In genomic region chr6:169701218-169701952, GRCh38 we compare ENCODE assay signal across 8 cellular contexts. TPM values are rescaled to one million over a fixed set of nuclear protein-coding genes. Genes with fewer than 3 reads are reported as not detected.
A peak's percentile ranks its signal among the peaks of the same experiment; 100 is the strongest.
DNase-seq lines count a peak whose midpoint lies in the region; ATAC-seq and TF ChIP-seq lines count a peak whose summit lies in the region.

No MANE protein-coding gene starts in this region.

- TF ChIP-seq CTCF in colonic mucosa (IDR thresholded peaks at IDR 0.05): no peak

- peak overlapping the region; percentile 88 for H3K9ac ChIP-seq in ES-I3 (ENCODE audit: low read depth, low read length)
- peak overlapping the region; percentile 92 to 95 for H3K9ac ChIP-seq in colonic mucosa (ENCODE audit: low read depth in 2 of 2, low read length in 2 of 2)
- H3K9ac ChIP-seq in mucosa of stomach (ENCODE audit: low read length): peak overlapping the region; percentile 92

- no peaks in the 10 kb centered on the region; the same call in 1 of the 2 replicates for H3K36me3 ChIP-seq in ES-I3 (ENCODE audit: insufficient read depth, low read length)
- no peaks in the 10 kb centered on the region for H3K36me3 ChIP-seq in colonic mucosa
- no peaks in the 10 kb centered on the region for H3K36me3 ChIP-seq in mucosa of stomach (ENCODE audit: control insufficient read depth, insufficient read depth, low read length)

- no peaks in the 10 kb centered on the region for H3K9me3 ChIP-seq in ES-I3 (ENCODE audit: control insufficient read depth, insufficient read depth, low read length)
- no peaks in the 10 kb centered on the region for H3K9me3 ChIP-seq in colonic mucosa
- no peaks in the 10 kb centered on the region for H3K9me3 ChIP-seq in mucosa of stomach (ENCODE audit: control insufficient read depth, low read length)

- peak overlapping the region; percentile 92 for H3K4me3 ChIP-seq in colonic mucosa
- peak overlapping the region; percentile 78 for H3K4me3 ChIP-seq in mucosa of stomach (ENCODE audit: low read length)

- DNase-seq in NCI-H146 (lab: John Stamatoyannopoulos, UW) (peak; percentile 65), colonic mucosa (peak; percentile 39), HK-2 (ENCODE audit: unreplicated experiment) (no peak), GDM1 (lab: John Stamatoyannopoulos, UW) (no peak), NCI-H2029 (lab: John Stamatoyannopoulos, UW) (no peak)

- ATAC-seq in GM21576 (IDR thresholded peaks at IDR 0.05; ENCODE audit: unreplicated experiment): peak; percentile 6

- intact Hi-C loops in colonic mucosa (cut with DNase I): loop anchor here (10.0 kb wide), 1 partner anchor 53 kb away; the partner anchor contains the start of genes DYNLT2 and ERMARD

- H3K4me1 ChIP-seq in ES-I3 (ENCODE audit: insufficient read depth, low read length) (peaks cover 15% of the 10 kb centered on the region), colonic mucosa (peaks cover 8% of the 10 kb centered on the region), mucosa of stomach (ENCODE audit: control insufficient read depth, insufficient read depth, low read length) (peaks cover 22% of the 10 kb centered on the region)

- peak overlapping the region; percentile 94 for H3K27ac ChIP-seq in colonic mucosa

- no peaks in the 10 kb centered on the region for H3K27me3 ChIP-seq in colonic mucosa
- no peaks in the 10 kb centered on the region for H3K27me3 ChIP-seq in mucosa of stomach (ENCODE audit: control insufficient read depth, insufficient read depth, low read length)

RNA-seq across cellular contexts. Expression of gene WDR27, which starts 0.4 kb away (rescaled TPM):
- 10 to 100 TPM; 17.4 to 43.8 TPM for total RNA-seq in colonic mucosa

RNA-seq across cellular contexts. Expression of gene C6orf120, which starts 0.5 kb away (rescaled TPM):
- total RNA-seq in colonic mucosa: 10 to 100 TPM; 28.7 to 31.9 TPM

RNA-seq across cellular contexts. Expression of gene PHF10, which starts 22.9 kb away (rescaled TPM):
- 10 to 100 TPM; 37.5 to 39.6 TPM for total RNA-seq in colonic mucosa

RNA-seq across cellular contexts. Expression of gene DYNLT2, which starts 50.0 kb away (rescaled TPM):
- 1 to 10 TPM; 1.4 to 2.2 TPM for total RNA-seq in colonic mucosa

RNA-seq across cellular contexts. Expression of gene ERMARD, which starts 50.0 kb away (rescaled TPM):
- total RNA-seq in colonic mucosa: 10 to 100 TPM; 14.2 to 15.7 TPM

Comparison
In these comparisons a context has a peak if more than half of its experiments do, and no peak if none do; other contexts are left out.
1. DNase-seq: peak in NCI-H146 (single experiment) and colonic mucosa (single experiment); none in HK-2 (single experiment), GDM1 (single experiment) and NCI-H2029 (single experiment).
2. Peak in every context shown above with its lines, with median percentiles within 50 percentile points of each other: H3K9ac ChIP-seq.